28 cellular contexts compared by ENCODE assay signal in the genomic region with DNA sequence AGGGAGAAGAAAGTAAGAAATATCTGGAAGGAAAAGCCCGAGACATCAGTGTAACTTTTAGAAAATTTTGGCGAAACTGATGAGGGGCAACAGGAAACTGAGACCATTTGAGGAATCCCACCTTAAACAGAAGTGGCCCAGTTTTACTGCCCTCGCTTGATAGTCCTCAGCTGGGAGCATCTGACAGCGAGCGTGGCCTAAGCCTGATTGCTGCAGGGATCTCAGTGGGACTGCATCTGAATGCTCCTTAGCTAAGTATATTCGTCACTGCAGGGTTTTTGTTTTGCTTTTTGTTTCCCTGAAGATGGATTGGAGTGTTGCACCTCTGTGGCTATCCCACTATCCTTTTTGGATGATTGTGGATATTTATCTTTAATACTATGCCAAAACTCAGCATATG.
"Had no signal": no experiment of that assay in that cellular context is flagged by ENCODE, and none has a peak within 500 bp of the region (broad histone marks: within the 10 kb centered on the region; RNA-seq: fewer than 3 reads in every experiment).

No MANE protein-coding gene starts in this region.

- H3K4me1 ChIP-seq: ascending aorta, breast epithelium, colonic mucosa, heart left ventricle had no signal

- H3K9me3 ChIP-seq: ascending aorta, breast epithelium, colonic mucosa, heart left ventricle had no signal

- H3K36me3 ChIP-seq: ascending aorta, breast epithelium, cardiac muscle cell, colonic mucosa, heart left ventricle, WERI-Rb-1 had no signal

- DNase-seq: activated CD4-positive, alpha-beta memory T cell treated with anti-CD3 and anti-CD28 coated beads for 36 hours; activated CD4-positive, alpha-beta T cell treated with anti-CD3 and anti-CD28 coated beads for 36 hours; activated CD4-positive, alpha-beta T cell treated with anti-CD3 and anti-CD28 coated beads, Interleukin-2, amount 10 ng/mL, durations not matched to agents 24 days and 14 days; activated CD4-positive, CD25-positive, alpha-beta regulatory T cell; activated CD4-positive, CD25-positive, alpha-beta regulatory T cell treated with anti-CD3 and anti-CD28 coated beads, Interleukin-2, amount 50 U/mL, for 72 hours; activated CD8-positive, alpha-beta memory T cell treated with anti-CD3 and anti-CD28 coated beads, Interleukin-2, amount 10 ng/mL, durations not matched to agents 7 days and 5 days; activated CD8-positive, alpha-beta memory T cell treated with anti-CD3 and anti-CD28 coated beads, Interleukin-2, amount 50 U/mL, for 4 hours; activated CD8-positive, alpha-beta T cell treated with anti-CD3 and anti-CD28 coated beads, Interleukin-2, amount 10 ng/mL, durations not matched to agents 7 days and 5 days; activated gamma-delta T cell; activated naive CD4-positive, alpha-beta T cell; activated naive CD4-positive, alpha-beta T cell treated with anti-CD3 and anti-CD28 coated beads, Interleukin-2, amount 10 ng/mL, durations not matched to agents 7 days and 5 days; activated naive CD8-positive, alpha-beta T cell treated with anti-CD3 and anti-CD28 coated beads, Interleukin-2, amount 10 ng/mL, durations not matched to agents 7 days and 5 days; activated T-cell treated with anti-CD3 and anti-CD28 coated beads, Interleukin-2, amount 50 U/mL, for 1 hour; activated T-cell treated with anti-CD3 and anti-CD28 coated beads, Interleukin-2, amount 50 U/mL, for 48 hours; central memory CD4-positive, alpha-beta T cell; cerebellar nuclear complex; colonic mucosa; effector CD8-positive, alpha-beta T cell; foreskin fibroblast; heart left ventricle; T-helper 17 cell; T1000; WERI-Rb-1 had no signal

- H3K4me3 ChIP-seq: ascending aorta, breast epithelium, cardiac muscle cell, colonic mucosa, heart left ventricle had no signal

- H3K27ac ChIP-seq: ascending aorta, breast epithelium, cardiac muscle cell, colonic mucosa, heart left ventricle, WERI-Rb-1 had no signal

- ATAC-seq: activated CD4-positive, alpha-beta T cell treated with anti-CD3 and anti-CD28 coated beads for 36 hours; activated CD8-positive, alpha-beta memory T cell treated with anti-CD3 and anti-CD28 coated beads, Interleukin-2, amount 10 ng/mL, durations not matched to agents 7 days and 5 days; activated CD8-positive, alpha-beta T cell treated with anti-CD3 and anti-CD28 coated beads, Interleukin-2, amount 10 ng/mL, durations not matched to agents 7 days and 5 days; activated naive CD4-positive, alpha-beta T cell treated with anti-CD3 and anti-CD28 coated beads, Interleukin-2, amount 50 U/mL, for 72 hours; esophagus mucosa; heart left ventricle; T-helper 17 cell had no signal

- H3K27me3 ChIP-seq: ascending aorta, breast epithelium, cardiac muscle cell, colonic mucosa, heart left ventricle had no signal
